Comparison of ENCODE assay signal across 21 cellular contexts in genomic region chr10:103198648-103199047, GRCh38. TPM values are rescaled to one million over a fixed set of nuclear protein-coding genes. Genes with fewer than 3 reads are reported as not detected.
DNase-seq lines count a peak whose midpoint lies in the region; ATAC-seq, FAIRE-seq and TF ChIP-seq lines count a peak whose summit lies in the region.
"Had no signal": no experiment of that assay in that cellular context is flagged by ENCODE, and none has a peak within 500 bp of the region (broad histone marks: within the 10 kb centered on the region; RNA-seq: fewer than 3 reads in every experiment).

No MANE protein-coding gene starts in this region.

- no peaks in the 10 kb centered on the region for H3K36me3 ChIP-seq in HepG2 (replicated peaks in 1 of 2; ENCODE audit: control insufficient read depth in 1 of 2, insufficient read depth in 2 of 2, low read length in 2 of 2)
- H3K36me3 ChIP-seq in right lobe of liver = no peaks in the 10 kb centered on the region
- H3K36me3 ChIP-seq in Panc1 (ENCODE audit: control insufficient read depth, insufficient read depth, low read length) = no peaks in the 10 kb centered on the region
- H3K36me3 ChIP-seq in neutrophil = no peaks in the 10 kb centered on the region
- no peaks in the 10 kb centered on the region for H3K36me3 ChIP-seq in MG63
- H3K36me3 ChIP-seq: BLaER1 treated with 17β-estradiol and CSF1 and Interleukin-3, amounts not matched to agents 10 nM and 100 nM; HAP-1 had no signal

- H3K9me3 ChIP-seq in HepG2 (ENCODE audit: low read length) (no peaks in the 10 kb centered on the region), right lobe of liver (no peaks in the 10 kb centered on the region), Panc1 (ENCODE audit: control insufficient read depth, insufficient read depth, low read depth, low read length) (no peaks in the 10 kb centered on the region), neutrophil (no peaks in the 10 kb centered on the region), MG63 (no peaks in the 10 kb centered on the region)
- H3K9me3 ChIP-seq: BLaER1 treated with 17β-estradiol and CSF1 and Interleukin-3, amounts not matched to agents 10 nM and 100 nM; HAP-1 had no signal

- CTCF ChIA-PET in HepG2 (lab: Yijun Ruan, JAX; ENCODE audit: low intra/inter-chr PET ratio, low total read pairs) (no interaction called here), Panc1 (lab: Charles Lee) (no interaction called here)

- TF ChIP-seq CTCF in HepG2 (CRISPR knock-in tag; IDR thresholded peaks at IDR 0.05) = no peak
- no peak for TF ChIP-seq CTCF in right lobe of liver (IDR thresholded peaks at IDR 0.05)
- TF ChIP-seq CTCF in Panc1 (IDR thresholded peaks at IDR 0.05) = no peak
- TF ChIP-seq CTCF in neutrophil (IDR thresholded peaks at IDR 0.05) = no peak

- BruUV-seq in HepG2 (replicated peaks; lab: Mats Ljungman, UMichigan) (no TSS peak), Panc1 (replicated peaks; lab: Mats Ljungman, UMichigan) (no TSS peak)

- intact Hi-C loops in HepG2 (cut with micrococcal nuclease; ENCODE audit: unreplicated experiment) = no loop called here
- intact Hi-C loops in right lobe of liver (cut with DNase I) = no loop called here
- intact Hi-C loops in Panc1 (cut with micrococcal nuclease; ENCODE audit: unreplicated experiment) = no loop called here

- no peak overlapping the region for H2AFZ ChIP-seq in HepG2 (ENCODE audit: low read length)

- POLR2A ChIA-PET in HepG2 (lab: Yijun Ruan, JAX) = interaction anchor here (3.1 kb wide), 1 partner anchor 33 kb away, joined by 22 read pairs; no protein-coding TSS in a partner anchor
- POLR2A ChIA-PET in Panc1 (lab: Charles Lee) = no interaction called here

- no peaks in the 10 kb centered on the region for H3K27me3 ChIP-seq in HepG2 (ENCODE audit: control insufficient read depth in 1 of 2, insufficient read depth in 2 of 2, low read length in 2 of 2)
- no peaks in the 10 kb centered on the region for H3K27me3 ChIP-seq in right lobe of liver
- H3K27me3 ChIP-seq in Panc1 (ENCODE audit: control insufficient read depth, insufficient read depth, low read length) = no peaks in the 10 kb centered on the region
- no peaks in the 10 kb centered on the region for H3K27me3 ChIP-seq in neutrophil
- no peaks in the 10 kb centered on the region for H3K27me3 ChIP-seq in MG63
- H3K27me3 ChIP-seq: BLaER1 treated with 17β-estradiol and CSF1 and Interleukin-3, amounts not matched to agents 10 nM and 100 nM had no signal

- H4K20me1 ChIP-seq in HepG2 (ENCODE audit: insufficient read depth, low read length) = no peaks in the 10 kb centered on the region
- H4K20me1 ChIP-seq: BLaER1 treated with 17β-estradiol and CSF1 and Interleukin-3, amounts not matched to agents 10 nM and 100 nM had no signal

- peaks cover 61% of the 10 kb centered on the region for H3K4me1 ChIP-seq in HepG2 (ENCODE audit: insufficient read depth, low read length)
- H3K4me1 ChIP-seq in right lobe of liver = peaks cover 0 to 14% (median 2%) of the 10 kb centered on the region in 4 donors
- H3K4me1 ChIP-seq in Panc1 (ENCODE audit: control insufficient read depth, insufficient read depth, low read length) = peaks cover 32% of the 10 kb centered on the region
- H3K4me1 ChIP-seq in neutrophil (ENCODE audit: control insufficient read depth in 1 of 2, insufficient read depth in 1 of 2, low read depth in 1 of 2, low read length in 1 of 2) = peaks cover 91 to 95% of the 10 kb centered on the region in 2 experiments

- TF ChIP-seq POLR2A in HepG2 (IDR thresholded peaks at IDR 0.05; ENCODE audit: insufficient read depth in 1 of 2, low read depth in 2 of 2, low read length in 2 of 2) (no peak), right lobe of liver (IDR thresholded peaks at IDR 0.05) (no peak)

- DNase-seq in HepG2 (ENCODE audit: low spot score) = no peak
- DNase-seq in right lobe of liver = no peak
- DNase-seq in Panc1 (ENCODE audit: low read depth, low spot score) = no peak
- no peak for DNase-seq in MG63
- DNase-seq in activated T-cell treated with anti-CD3 and anti-CD28 coated beads, Interleukin-2, amount 50 U/mL, for 1 hour = no peak
- DNase-seq: CD4-positive, CD25-positive, alpha-beta regulatory T cell; CD8-positive, alpha-beta memory T cell; COR-L47; DMS 273 treated with DMSO at 0.1 percent for 48 hours; DMS53; DND-41; EL; KBM-7 had no signal

- no peak overlapping the region for H3K4me3 ChIP-seq in HepG2 (replicated peaks in 1 of 3; ENCODE audit: insufficient read depth in 1 of 3, low read depth in 2 of 3, low read length in 3 of 3)
- H3K4me3 ChIP-seq in right lobe of liver = no peak overlapping the region
- no peak overlapping the region for H3K4me3 ChIP-seq in Panc1 (ENCODE audit: low read depth in 2 of 2, low read length in 2 of 2)
- peak overlapping the region; percentile 45 to 53 for H3K4me3 ChIP-seq in neutrophil (ENCODE audit: low read depth in 1 of 2, low read length in 1 of 2)
- no peak overlapping the region for H3K4me3 ChIP-seq in MG63
- H3K4me3 ChIP-seq: GM12878, HAP-1 had no signal

- ATAC-seq in HepG2 (no peak), right lobe of liver (no peak), Panc1 (no peak), GM21390 (IDR thresholded peaks at IDR 0.05; ENCODE audit: unreplicated experiment) (no peak)
- ATAC-seq: GM12878 had no signal

- 92% methylated on average over 8 of the region's 8 CpGs for WGBS in HepG2 (ENCODE audit: low lambda C conversion rate)
- WGBS in right lobe of liver (ENCODE audit: insufficient coverage, low coverage, low lambda C conversion rate, missing lambda C conversion rate) = 65% methylated on average over 7 of the region's 8 CpGs

- H3K9ac ChIP-seq in HepG2 (ENCODE audit: insufficient read depth, low read depth, low read length) = no peak overlapping the region

- no peak for FAIRE-seq in HepG2 (lab: Jason Lieb, UNC)
- FAIRE-seq: GM12878 had no signal

- H3K79me2 ChIP-seq in HepG2 (ENCODE audit: insufficient read depth, low read length) = no peaks in the 10 kb centered on the region

- no peak for TF ChIP-seq RAD21 in HepG2 (CRISPR knock-in tag; IDR thresholded peaks at IDR 0.05)

- TF ChIP-seq EP300 in HepG2 (IDR thresholded peaks at IDR 0.05; ENCODE audit: low read depth in 2 of 2, low read length in 2 of 2) = no peak
- TF ChIP-seq EP300 in HepG2 (CRISPR knock-in tag; IDR thresholded peaks at IDR 0.05; ENCODE audit: borderline replicate concordance) = no peak

- in situ Hi-C loops in HepG2 (cut with HindIII; ENCODE audit: extremely low pct_ligation_motif_present, low pct_unique_long_range_greater_than_20kb) = loop anchor here (5.0 kb wide), 1 partner anchor 39 kb away; no protein-coding TSS in a partner anchor
- in situ Hi-C loops in Panc1 (cut with HindIII; ENCODE audit: low pct_unique_long_range_greater_than_20kb, low sequenced_read_pairs) = no loop called here

- H3K27ac ChIP-seq in HepG2 (ENCODE audit: extremely low read length, insufficient read depth, low read length) (no peak overlapping the region), right lobe of liver (no peak overlapping the region), Panc1 (ENCODE audit: low read length) (peak overlapping the region; percentile 64), neutrophil (peak overlapping the region; percentile 93)
- H3K27ac ChIP-seq: 22Rv1 had no signal

- no peak overlapping the region for H3K4me2 ChIP-seq in HepG2 (ENCODE audit: low read depth, low read length)

RNA-seq across cellular contexts. Expression of gene NT5C2, which starts 5.6 kb away (rescaled TPM):
- total RNA-seq in HepG2 (2016; rRNA removed; fragmentation: Illumina TruSeq; extraction: Trizol) (40.6 and 51.5 TPM in 2 replicates), right lobe of liver (10 to 100 TPM; 17.3 to 39.2 (median 32.4) TPM), Panc1 (2021; ENCODE audit: unreplicated experiment) (150 TPM)
- 14.0 and 14.6 TPM in 2 replicates for total RNA-seq in HepG2 (2016; cell fraction: cytosol; rRNA removed; fragmentation: Illumina TruSeq; extraction: Trizol; ENCODE audit: low read depth)
- total RNA-seq in HepG2 (2016; cell fraction: insoluble cytoplasmic fraction; rRNA removed; fragmentation: Illumina TruSeq; extraction: Trizol) = 41.6 and 53.9 TPM in 2 replicates
- total RNA-seq in HepG2 (2016; cell fraction: membrane; rRNA removed; fragmentation: Illumina TruSeq; extraction: Trizol) = 20.7 and 21.7 TPM in 2 replicates
- 45.1 and 47.6 TPM in 2 replicates for total RNA-seq in HepG2 (2016; cell fraction: nucleus; rRNA removed; fragmentation: Illumina TruSeq; extraction: Trizol)
- 53.3 and 55.2 TPM in 2 replicates for polyA plus RNA-seq in HepG2 (2011; rRNA removed)
- polyA plus RNA-seq in HepG2 (2011; cell fraction: cytosol; rRNA removed) = 31.0 and 44.8 TPM in 2 replicates
- 26.5 and 38.0 TPM in 2 replicates for polyA plus RNA-seq in HepG2 (2011; cell fraction: nucleus; rRNA removed)
- polyA plus RNA-seq in HepG2 (2012) = 47.1 and 62.0 TPM in 2 replicates
- polyA plus RNA-seq in HepG2 (2016; cell fraction: cytosol; fragmentation: Illumina TruSeq; extraction: Trizol; ENCODE audit: low read depth) = 4.3 and 4.4 TPM in 2 replicates
- polyA plus RNA-seq in HepG2 (2016; cell fraction: insoluble cytoplasmic fraction; fragmentation: Illumina TruSeq; extraction: Trizol; ENCODE audit: low read depth) = 49.2 and 49.9 TPM in 2 replicates
- 12.7 and 13.5 TPM in 2 replicates for polyA plus RNA-seq in HepG2 (2016; cell fraction: membrane; fragmentation: Illumina TruSeq; extraction: Trizol; ENCODE audit: low read depth)
- polyA plus RNA-seq in HepG2 (2016; cell fraction: nucleus; fragmentation: Illumina TruSeq; extraction: Trizol; ENCODE audit: insufficient read depth, low read depth) = 51.3 and 57.2 TPM in 2 replicates
- 48.0 and 50.4 TPM in 2 replicates for polyA minus RNA-seq in HepG2 (2011; rRNA and poly(A)+ RNA removed; ENCODE audit: low replicate concordance)
- 38.7 and 41.0 TPM in 2 replicates for polyA minus RNA-seq in HepG2 (2011; cell fraction: cytosol; rRNA and poly(A)+ RNA removed)
- polyA minus RNA-seq in HepG2 (2011; cell fraction: nucleus; rRNA and poly(A)+ RNA removed) = 71.3 and 106 TPM in 2 replicates
- polyA plus RNA-seq in Panc1 (2012; ENCODE audit: insufficient read length) = 85.3 TPM
- total RNA-seq in MG63 (2014; rRNA removed; shearing (Covaris generic); ENCODE audit: low replicate concordance) = 9.9 and 23.5 TPM in 2 replicates

RNA-seq across cellular contexts. Expression of gene RPEL1, which starts 47.0 kb away (rescaled TPM):
- total RNA-seq in HepG2 (2016; rRNA removed; fragmentation: Illumina TruSeq; extraction: Trizol) (0.04 and 0.10 TPM in 2 replicates), right lobe of liver (not detected), Panc1 (2021; ENCODE audit: unreplicated experiment) (0.10 TPM)
- not detected in 2 replicates for total RNA-seq in HepG2 (2016; cell fraction: cytosol; rRNA removed; fragmentation: Illumina TruSeq; extraction: Trizol; ENCODE audit: low read depth)
- total RNA-seq in HepG2 (2016; cell fraction: insoluble cytoplasmic fraction; rRNA removed; fragmentation: Illumina TruSeq; extraction: Trizol) = 0.04 TPM in 1 of 2 replicates, not detected in the other
- total RNA-seq in HepG2 (2016; cell fraction: membrane; rRNA removed; fragmentation: Illumina TruSeq; extraction: Trizol) = not detected in 2 replicates
- total RNA-seq in HepG2 (2016; cell fraction: nucleus; rRNA removed; fragmentation: Illumina TruSeq; extraction: Trizol) = not detected in 2 replicates
- polyA plus RNA-seq in HepG2 (2011; rRNA removed) = 0.07 and 0.10 TPM in 2 replicates
- polyA plus RNA-seq in HepG2 (2011; cell fraction: cytosol; rRNA removed) = 0.10 and 0.23 TPM in 2 replicates
- polyA plus RNA-seq in HepG2 (2011; cell fraction: nucleus; rRNA removed) = 0.10 and 0.14 TPM in 2 replicates
- polyA plus RNA-seq in HepG2 (2012) = 0.20 and 0.24 TPM in 2 replicates
- not detected in 2 replicates for polyA plus RNA-seq in HepG2 (2016; cell fraction: cytosol; fragmentation: Illumina TruSeq; extraction: Trizol; ENCODE audit: low read depth)
- polyA plus RNA-seq in HepG2 (2016; cell fraction: insoluble cytoplasmic fraction; fragmentation: Illumina TruSeq; extraction: Trizol; ENCODE audit: low read depth) = 0.19 TPM in 1 of 2 replicates, not detected in the other
- polyA plus RNA-seq in HepG2 (2016; cell fraction: membrane; fragmentation: Illumina TruSeq; extraction: Trizol; ENCODE audit: low read depth) = not detected in 2 replicates
- not detected in 2 replicates for polyA plus RNA-seq in HepG2 (2016; cell fraction: nucleus; fragmentation: Illumina TruSeq; extraction: Trizol; ENCODE audit: insufficient read depth, low read depth)
- polyA minus RNA-seq in HepG2 (2011; rRNA and poly(A)+ RNA removed; ENCODE audit: low replicate concordance) = 0.20 and 0.37 TPM in 2 replicates
- not detected in 2 replicates for polyA minus RNA-seq in HepG2 (2011; cell fraction: cytosol; rRNA and poly(A)+ RNA removed)
- not detected in 2 replicates for polyA minus RNA-seq in HepG2 (2011; cell fraction: nucleus; rRNA and poly(A)+ RNA removed)
- 0.19 TPM for polyA plus RNA-seq in Panc1 (2012; ENCODE audit: insufficient read length)
- total RNA-seq in MG63 (2014; rRNA removed; shearing (Covaris generic); ENCODE audit: low replicate concordance) = 0.03 TPM in 1 of 2 replicates, not detected in the other
- total RNA-seq: A673; CD4-positive, CD25-positive, alpha-beta regulatory T cell; CD8-positive, alpha-beta memory T cell; GM12878; H4 had no signal
- polyA plus RNA-seq: CD8-positive, alpha-beta memory T cell had no signal

Comparison
In these comparisons a context has a peak if more than half of its experiments do, and no peak if none do; other contexts are left out.
1. H3K27ac ChIP-seq: peak in Panc1 (single experiment) and neutrophil (single experiment); none in HepG2 (single experiment) and right lobe of liver (0 of 3).
2. H3K4me3 ChIP-seq: peak in neutrophil (2 of 2); none in HepG2 (0 of 3), right lobe of liver (0 of 3), Panc1 (0 of 2) and MG63 (single experiment).